Comparison of ENCODE assay signal across 1 cellular context in genomic region chr6:84748331-84748730, GRCh38.
TF ChIP-seq lines count a peak whose summit lies in the region.

No MANE protein-coding gene starts in this region.

TF ChIP-seq in SK-N-SH treated with all-trans-retinoic acid at 6 μM for 48 hours, 23 proteins besides CTCF, POLR2A, EP300 and RAD21 (continued from another document):
- TF ChIP-seq, protein P1, sequence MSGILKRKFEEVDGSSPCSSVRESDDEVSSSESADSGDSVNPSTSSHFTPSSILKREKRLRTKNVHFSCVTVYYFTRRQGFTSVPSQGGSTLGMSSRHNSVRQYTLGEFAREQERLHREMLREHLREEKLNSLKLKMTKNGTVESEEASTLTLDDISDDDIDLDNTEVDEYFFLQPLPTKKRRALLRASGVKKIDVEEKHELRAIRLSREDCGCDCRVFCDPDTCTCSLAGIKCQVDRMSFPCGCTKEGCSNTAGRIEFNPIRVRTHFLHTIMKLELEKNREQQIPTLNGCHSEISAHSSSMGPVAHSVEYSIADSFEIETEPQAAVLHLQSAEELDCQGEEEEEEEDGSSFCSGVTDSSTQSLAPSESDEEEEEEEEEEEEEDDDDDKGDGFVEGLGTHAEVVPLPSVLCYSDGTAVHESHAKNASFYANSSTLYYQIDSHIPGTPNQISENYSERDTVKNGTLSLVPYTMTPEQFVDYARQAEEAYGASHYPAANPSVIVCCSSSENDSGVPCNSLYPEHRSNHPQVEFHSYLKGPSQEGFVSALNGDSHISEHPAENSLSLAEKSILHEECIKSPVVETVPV (CRISPR knock-in tag; IDR thresholded peaks at IDR 0.05): no peak
- TF ChIP-seq PPARA (CRISPR knock-in tag; IDR thresholded peaks at IDR 0.05; ENCODE audit: borderline replicate concordance) (no peak), SNAI2 (CRISPR knock-in tag; IDR thresholded peaks at IDR 0.05) (no peak), ZNF565 (CRISPR knock-in tag; conservative IDR thresholded peaks at IDR 0.05; ENCODE audit: low read depth) (no peak), POU6F1 (CRISPR knock-in tag; IDR thresholded peaks at IDR 0.05; ENCODE audit: borderline replicate concordance, low read depth) (no peak), CSDC2 (CRISPR knock-in tag; IDR thresholded peaks at IDR 0.05) (no peak), ZNF70 (CRISPR knock-in tag; IDR thresholded peaks at IDR 0.05) (no peak), ARNTL (CRISPR knock-in tag; IDR thresholded peaks at IDR 0.05; ENCODE audit: borderline replicate concordance, low read depth) (no peak), OSR1 (CRISPR knock-in tag; IDR thresholded peaks at IDR 0.05) (no peak), ZFP3 (CRISPR knock-in tag; IDR thresholded peaks at IDR 0.05) (no peak), RARB (CRISPR knock-in tag; IDR thresholded peaks at IDR 0.05) (no peak)
- TF ChIP-seq, protein P2, sequence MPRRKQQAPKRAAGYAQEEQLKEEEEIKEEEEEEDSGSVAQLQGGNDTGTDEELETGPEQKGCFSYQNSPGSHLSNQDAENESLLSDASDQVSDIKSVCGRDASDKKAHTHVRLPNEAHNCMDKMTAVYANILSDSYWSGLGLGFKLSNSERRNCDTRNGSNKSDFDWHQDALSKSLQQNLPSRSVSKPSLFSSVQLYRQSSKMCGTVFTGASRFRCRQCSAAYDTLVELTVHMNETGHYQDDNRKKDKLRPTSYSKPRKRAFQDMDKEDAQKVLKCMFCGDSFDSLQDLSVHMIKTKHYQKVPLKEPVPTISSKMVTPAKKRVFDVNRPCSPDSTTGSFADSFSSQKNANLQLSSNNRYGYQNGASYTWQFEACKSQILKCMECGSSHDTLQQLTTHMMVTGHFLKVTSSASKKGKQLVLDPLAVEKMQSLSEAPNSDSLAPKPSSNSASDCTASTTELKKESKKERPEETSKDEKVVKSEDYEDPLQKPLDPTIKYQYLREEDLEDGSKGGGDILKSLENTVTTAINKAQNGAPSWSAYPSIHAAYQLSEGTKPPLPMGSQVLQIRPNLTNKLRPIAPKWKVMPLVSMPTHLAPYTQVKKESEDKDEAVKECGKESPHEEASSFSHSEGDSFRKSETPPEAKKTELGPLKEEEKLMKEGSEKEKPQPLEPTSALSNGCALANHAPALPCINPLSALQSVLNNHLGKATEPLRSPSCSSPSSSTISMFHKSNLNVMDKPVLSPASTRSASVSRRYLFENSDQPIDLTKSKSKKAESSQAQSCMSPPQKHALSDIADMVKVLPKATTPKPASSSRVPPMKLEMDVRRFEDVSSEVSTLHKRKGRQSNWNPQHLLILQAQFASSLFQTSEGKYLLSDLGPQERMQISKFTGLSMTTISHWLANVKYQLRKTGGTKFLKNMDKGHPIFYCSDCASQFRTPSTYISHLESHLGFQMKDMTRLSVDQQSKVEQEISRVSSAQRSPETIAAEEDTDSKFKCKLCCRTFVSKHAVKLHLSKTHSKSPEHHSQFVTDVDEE (CRISPR knock-in tag; IDR thresholded peaks at IDR 0.05): no peak
